ENCODE assay signal across 8 cellular contexts in genomic region chr3:38117748-38118420, GRCh38. TPM values are rescaled to one million over a fixed set of nuclear protein-coding genes. Genes with fewer than 3 reads are reported as not detected.
DNase-seq lines count a peak whose midpoint lies in the region; ATAC-seq and TF ChIP-seq lines count a peak whose summit lies in the region.

No MANE protein-coding gene starts in this region.

- H3K9me3 Mint-ChIP-seq in activated naive CD4-positive, alpha-beta T cell treated with anti-CD3 and anti-CD28 coated beads for 36 hours: no peaks in the 10 kb centered on the region

- H3K4me1 ChIP-seq in SJCRH30 (no peaks in the 10 kb centered on the region), sigmoid colon (peaks cover 0 to 7% (median 3%) of the 10 kb centered on the region in 4 donors)

- H3K4me1 Mint-ChIP-seq in activated naive CD4-positive, alpha-beta T cell treated with anti-CD3 and anti-CD28 coated beads for 36 hours (ENCODE audit: low read depth): peaks cover 4% of the 10 kb centered on the region

- peak; percentile 27 to 60 (median 54) for TF ChIP-seq CTCF in sigmoid colon (IDR thresholded peaks at IDR 0.05)

- H3K27ac ChIP-seq in SJCRH30 (no peak overlapping the region), sigmoid colon (no peak overlapping the region)

- DNase-seq in CD1c-positive myeloid dendritic cell (ENCODE audit: extremely low spot score): peak; percentile 72
- peak; percentile 11 to 32 for DNase-seq in SJCRH30
- peak; percentile 88 for DNase-seq in activated naive CD4-positive, alpha-beta T cell treated with anti-CD3 and anti-CD28 coated beads for 36 hours
- DNase-seq in cardiac septum (ENCODE audit: low spot score): peak; percentile 75
- peak; percentile 73 for DNase-seq in sigmoid colon
- no peak for DNase-seq in DMS153 treated with DMSO at 0.1 percent for 48 hours (lab: John Stamatoyannopoulos, UW; ENCODE audit: unreplicated experiment)

- H3K27ac Mint-ChIP-seq in activated naive CD4-positive, alpha-beta T cell treated with anti-CD3 and anti-CD28 coated beads for 36 hours: no peak overlapping the region

- H3K4me3 ChIP-seq in SJCRH30 (no peak overlapping the region), sigmoid colon (no peak overlapping the region)

- H3K27me3 ChIP-seq in SJCRH30: no peaks in the 10 kb centered on the region
- H3K27me3 ChIP-seq in sigmoid colon: no peaks in the 10 kb centered on the region

- WGBS in sigmoid colon, 2 donors: 45 to 66% methylated on average over 11 of the region's 11 CpGs

- H3K27me3 Mint-ChIP-seq in activated naive CD4-positive, alpha-beta T cell treated with anti-CD3 and anti-CD28 coated beads for 36 hours (ENCODE audit: low read depth): no peaks in the 10 kb centered on the region

- H3K9me3 ChIP-seq in SJCRH30 (replicated peaks) (no peaks in the 10 kb centered on the region), sigmoid colon (no peaks in the 10 kb centered on the region)

- ATAC-seq in GM19023 (IDR thresholded peaks at IDR 0.05; ENCODE audit: unreplicated experiment) (peak; percentile 69), HG03280 (IDR thresholded peaks at IDR 0.05; ENCODE audit: unreplicated experiment) (peak; percentile 66)

- no peak for TF ChIP-seq EP300 in sigmoid colon (IDR thresholded peaks at IDR 0.05)

- H3K4me3 Mint-ChIP-seq in activated naive CD4-positive, alpha-beta T cell treated with anti-CD3 and anti-CD28 coated beads for 36 hours: no peak overlapping the region

- H3K36me3 Mint-ChIP-seq in activated naive CD4-positive, alpha-beta T cell treated with anti-CD3 and anti-CD28 coated beads for 36 hours (ENCODE audit: low read depth): peaks cover 6% of the 10 kb centered on the region

- TF ChIP-seq POLR2A in sigmoid colon (IDR thresholded peaks at IDR 0.05): no peak

- H3K36me3 ChIP-seq in SJCRH30 (no peaks in the 10 kb centered on the region), sigmoid colon (peaks cover 5 to 34% (median 10%) of the 10 kb centered on the region in 4 donors)

- intact Hi-C loops in activated naive CD4-positive, alpha-beta T cell treated with anti-CD3 and anti-CD28 coated beads for 36 hours (cut with micrococcal nuclease): loop anchor here (1.0 to 10.0 kb wide), 7 partner anchors 144 to 378 kb away; partner anchors contain the start of genes EXOG, SLC22A14 and XYLB
- intact Hi-C loops in cardiac septum (cut with DNase I): loop anchor here (2.0 kb wide), 1 partner anchor 363 kb away; no protein-coding TSS in a partner anchor
- intact Hi-C loops in sigmoid colon (cut with DNase I): loop anchor here (10.0 kb wide), 1 partner anchor 357 kb away; no protein-coding TSS in a partner anchor

- CTCF ChIA-PET in activated naive CD4-positive, alpha-beta T cell treated with anti-CD3 and anti-CD28 coated beads for 36 hours (lab: Charles Lee): interaction anchor here (0.6 to 4.5 kb wide), 20 partner anchors 9 to 472 kb away, joined by 3 to 31 read pairs (median 4); partner anchors contain the start of genes ACAA1, SLC22A14 and XYLB

RNA-seq across cellular contexts. Expression of gene ACAA1, which starts 19.0 kb away (rescaled TPM):
- total RNA-seq in SJCRH30 (2014; rRNA removed; shearing (Covaris generic)): 14.9 and 15.0 TPM in 2 replicates
- total RNA-seq in activated naive CD4-positive, alpha-beta T cell treated with anti-CD3 and anti-CD28 coated beads for 36 hours: 10 to 100 TPM; 57.5 to 58.7 TPM
- total RNA-seq in cardiac septum (86.8 TPM), sigmoid colon (10 to 100 TPM; 42.6 to 53.2 (median 47.6) TPM)
- polyA plus RNA-seq in sigmoid colon: 100 to 1,000 TPM; 102 to 258 (median 131) TPM

RNA-seq across cellular contexts. Expression of gene MYD88, which starts 20.6 kb away (rescaled TPM):
- 2.5 and 2.7 TPM in 2 replicates for total RNA-seq in SJCRH30 (2014; rRNA removed; shearing (Covaris generic))
- total RNA-seq in activated naive CD4-positive, alpha-beta T cell treated with anti-CD3 and anti-CD28 coated beads for 36 hours: 10 to 100 TPM; 16.6 to 19.3 TPM
- total RNA-seq in cardiac septum (8.5 TPM), sigmoid colon (10 to 100 TPM; 27.8 to 39.7 (median 33.4) TPM)
- polyA plus RNA-seq in sigmoid colon: 10 to 100 TPM; 48.6 to 74.0 (median 58.4) TPM

RNA-seq across cellular contexts. Expression of gene OXSR1, which starts 47.5 kb away (rescaled TPM):
- 27.9 and 31.6 TPM in 2 replicates for total RNA-seq in SJCRH30 (2014; rRNA removed; shearing (Covaris generic))
- 10 to 100 TPM; 33.8 to 35.0 TPM for total RNA-seq in activated naive CD4-positive, alpha-beta T cell treated with anti-CD3 and anti-CD28 coated beads for 36 hours
- 30.6 TPM for total RNA-seq in cardiac septum
- total RNA-seq in sigmoid colon: 10 to 100 TPM; 21.8 to 28.8 (median 26.2) TPM
- polyA plus RNA-seq in sigmoid colon: 10 to 100 TPM; 13.8 to 22.9 (median 22.8) TPM
